In genomic region chr6:41568585-41569384, GRCh38 we compare ENCODE assay signal across 1 cellular context.
TF ChIP-seq lines count a peak whose summit lies in the region.

No MANE protein-coding gene starts in this region.

TF ChIP-seq in GM23338, 12 proteins besides CTCF, POLR2A, EP300 and RAD21 (continued from another document):
- no peak for TF ChIP-seq REST (IDR thresholded peaks at IDR 0.05; ENCODE audit: unreplicated experiment)
- no peak for TF ChIP-seq EZH2phosphoT487 (IDR thresholded peaks at IDR 0.05; ENCODE audit: unreplicated experiment)
- no peak for TF ChIP-seq CREB1 (CRISPR knock-in tag; IDR thresholded peaks at IDR 0.05; ENCODE audit: low read depth)
